28 cellular contexts compared by ENCODE assay signal in the genomic region with DNA sequence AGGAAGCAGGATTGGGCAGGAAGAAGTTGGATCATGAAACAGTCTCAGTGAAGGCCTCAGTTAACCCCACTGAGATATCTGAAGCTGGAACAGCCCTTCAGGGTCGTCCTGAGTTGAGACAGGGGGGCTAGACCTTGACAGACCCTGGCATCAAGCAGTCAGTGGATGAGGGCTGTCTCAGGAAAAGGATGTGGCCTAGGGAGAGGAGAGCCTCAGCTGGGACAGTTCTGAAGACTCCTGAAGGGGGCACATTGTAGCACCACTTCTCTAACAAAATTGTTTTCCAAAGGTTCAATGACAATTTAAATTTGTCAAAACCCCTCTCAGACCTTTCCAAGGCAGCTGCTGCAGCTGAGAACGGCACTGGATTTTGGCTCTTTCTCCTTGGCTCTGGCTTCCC.
"Had no signal": no experiment of that assay in that cellular context is flagged by ENCODE, and none has a peak within 500 bp of the region (broad histone marks: within the 10 kb centered on the region; RNA-seq: fewer than 3 reads in every experiment).

No MANE protein-coding gene starts in this region.

- H3K27me3 ChIP-seq: colonic mucosa, esophagus squamous epithelium, left lung, ovary, sigmoid colon, testis had no signal

- H3K4me3 Mint-ChIP-seq: dendritic cell treated with granulocyte-macrophage colony-stimulating factor and Interleukin-4, amounts not matched to agents 40 ng/mL and 50 ng/mL, for 4 days; mesothelial cell of epicardium; naive B cell; nephron; stimulated activated effector memory CD8-positive, alpha-beta T cell treated with anti-CD3 and anti-CD28 coated beads, Interleukin-12 subunit alpha, Interleukin-12 subunit beta, amount 100 ng/mL, for 72 hours; type B pancreatic cell had no signal

- ATAC-seq: left cardiac atrium; left lung; mucosa of descending colon; psoas muscle; right cardiac atrium; stimulated activated effector memory CD8-positive, alpha-beta T cell treated with anti-CD3 and anti-CD28 coated beads, Interleukin-12 subunit alpha, Interleukin-12 subunit beta, amount 100 ng/mL, for 72 hours had no signal

- H3K27ac ChIP-seq: colonic mucosa, esophagus squamous epithelium, left lung, ovary, psoas muscle, sigmoid colon, testis, tibial artery had no signal

- DNase-seq: colonic mucosa; effector memory CD4-positive, alpha-beta T cell; erythroblast; esophagus squamous epithelium; foreskin melanocyte; kidney; left cardiac atrium; left lung; mesenchymal stem cell; mucosa of descending colon; naive B cell; occipital lobe; ovary; posterior cingulate gyrus; psoas muscle; right cardiac atrium; sigmoid colon; stimulated activated CD4-positive, alpha-beta T cell treated with anti-CD3 and anti-CD28 coated beads, Interleukin-2, amount 100 ng/mL, for 24 hours; stimulated activated CD4-positive, alpha-beta T cell treated with anti-CD3 and anti-CD28 coated beads, Interleukin-4, amount 100 ng/mL, for 24 hours; stimulated activated naive CD4-positive, alpha-beta T cell treated with Interleukin-2 at 50 U/mL for 16 hours; substantia nigra; testis; tibial artery had no signal

- H3K36me3 ChIP-seq: colonic mucosa, esophagus squamous epithelium, left lung, ovary, sigmoid colon, tibial artery had no signal

- H3K4me1 Mint-ChIP-seq: nephron had no signal

- H3K27me3 Mint-ChIP-seq: dendritic cell treated with granulocyte-macrophage colony-stimulating factor and Interleukin-4, amounts not matched to agents 40 ng/mL and 50 ng/mL, for 4 days had no signal

- H3K27ac Mint-ChIP-seq: dendritic cell treated with granulocyte-macrophage colony-stimulating factor and Interleukin-4, amounts not matched to agents 40 ng/mL and 50 ng/mL, for 4 days; mesothelial cell of epicardium; naive B cell; nephron; stimulated activated effector memory CD8-positive, alpha-beta T cell treated with anti-CD3 and anti-CD28 coated beads, Interleukin-12 subunit alpha, Interleukin-12 subunit beta, amount 100 ng/mL, for 72 hours; type B pancreatic cell had no signal

- H3K4me1 ChIP-seq: colonic mucosa, esophagus squamous epithelium, left lung, psoas muscle, sigmoid colon, testis, tibial artery had no signal

- H3K9me3 ChIP-seq: colonic mucosa, esophagus squamous epithelium, mucosa of descending colon, ovary, psoas muscle, testis had no signal

- H3K4me3 ChIP-seq: colonic mucosa, esophagus squamous epithelium, left lung, mucosa of descending colon, ovary, psoas muscle, sigmoid colon, testis, tibial artery had no signal

- H3K9me3 Mint-ChIP-seq: dendritic cell treated with granulocyte-macrophage colony-stimulating factor and Interleukin-4, amounts not matched to agents 40 ng/mL and 50 ng/mL, for 4 days; naive B cell; stimulated activated effector memory CD8-positive, alpha-beta T cell treated with anti-CD3 and anti-CD28 coated beads, Interleukin-12 subunit alpha, Interleukin-12 subunit beta, amount 100 ng/mL, for 72 hours had no signal
